In the genomic region with DNA sequence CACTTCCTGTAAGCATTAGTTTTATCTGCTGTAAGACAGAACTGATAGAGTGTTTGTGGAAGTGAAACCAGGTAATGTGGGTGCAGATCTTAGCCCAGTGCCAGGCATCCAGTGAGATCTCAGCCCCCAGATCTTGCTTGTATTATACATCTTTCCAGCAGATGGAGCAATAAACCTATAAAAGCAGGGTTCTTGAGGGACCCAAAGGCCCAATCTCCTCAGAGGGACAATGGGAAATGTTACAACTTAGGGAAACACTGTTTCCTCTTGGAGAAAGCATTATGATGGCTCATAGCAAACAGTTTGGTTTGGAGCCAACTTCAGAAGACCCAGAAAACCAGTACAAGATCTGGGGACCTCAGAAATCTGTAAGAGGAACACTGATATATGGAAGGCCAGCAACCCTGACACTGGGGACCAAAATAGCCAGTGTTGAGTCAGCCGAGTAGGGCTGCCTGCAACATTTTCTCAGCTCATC, we compare ENCODE assay signal across 7 cellular contexts.
DNase-seq lines count a peak whose midpoint lies in the region; ATAC-seq, FAIRE-seq and TF ChIP-seq lines count a peak whose summit lies in the region.

No MANE protein-coding gene starts in this region.

- peak overlapping the region; percentile 92 for H2BK120ac ChIP-seq in IMR-90 (ENCODE audit: low read depth, low read length)

- peak overlapping the region; percentile 82 for H3K4ac ChIP-seq in IMR-90 (ENCODE audit: low read depth, low read length)

- in situ Hi-C loops in IMR-90 (cut with MboI; ENCODE audit: low sequenced_read_pairs): loop anchor here (5.0 to 10.0 kb wide), 4 partner anchors 51 to 836 kb away; no protein-coding TSS in a partner anchor

- H3K14ac ChIP-seq in IMR-90 (replicated peaks; ENCODE audit: low read depth, low read length): peak overlapping the region; percentile 73

- H3K27me3 ChIP-seq in GM23338 (ENCODE audit: insufficient read depth) (no peaks in the 10 kb centered on the region), IMR-90 (ENCODE audit: control insufficient read depth, insufficient read depth, low read length) (no peaks in the 10 kb centered on the region)

- dilution Hi-C loops in IMR-90 (cut with HindIII; ENCODE audit: low sequenced_read_pairs, unreplicated experiment): no loop called here

- WGBS in IMR-90 (ENCODE audit: extremely low coverage in 2 of 2, insufficient read length in 1 of 2), 2 experiments: no CpG with 5 or more reads among the region's 1 CpG

- no peak overlapping the region for H3K4me3 ChIP-seq in GM12875 (ENCODE audit: low read depth, low read length)
- no peak overlapping the region for H3K4me3 ChIP-seq in GM23338
- no peak overlapping the region for H3K4me3 ChIP-seq in IMR-90 (ENCODE audit: insufficient read depth, low read depth, low read length)

- CTCF ChIA-PET in IMR-90 (lab: Yijun Ruan, JAX): interaction anchor here (0.7 to 2.9 kb wide), 12 partner anchors 9 to 835 kb away, joined by 3 to 27 read pairs (median 4); no protein-coding TSS in a partner anchor

- H3K79me2 ChIP-seq in GM23338 (replicated peaks; ENCODE audit: insufficient read depth): no peaks in the 10 kb centered on the region

- TF ChIP-seq POLR2A in IMR-90 (IDR thresholded peaks at IDR 0.05; ENCODE audit: low read depth, low read length): no peak

- H3K23ac ChIP-seq in IMR-90 (ENCODE audit: low read depth, low read length): peak overlapping the region; percentile 75

- no peaks in the 10 kb centered on the region for H3K9me2 ChIP-seq in GM23338 (ENCODE audit: insufficient read depth)

- H3K9me3 ChIP-seq in IMR-90 (ENCODE audit: control insufficient read depth, insufficient read depth, low read length): no peaks in the 10 kb centered on the region

- POLR2A ChIA-PET in IMR-90 (lab: Charles Lee; ENCODE audit: unreplicated experiment): interaction anchor here (0.6 to 1.2 kb wide), 2 partner anchors 54 to 833 kb away, joined by 3 to 24 read pairs; no protein-coding TSS in a partner anchor

- H3K9me1 ChIP-seq in IMR-90 (ENCODE audit: insufficient read depth, low read length): peaks cover 13% of the 10 kb centered on the region

- H3K36me3 Mint-ChIP-seq in GM23338 (ENCODE audit: low read depth): no peaks in the 10 kb centered on the region
- H3K36me3 Mint-ChIP-seq in endothelial cell (ENCODE audit: low read depth, unreplicated experiment): no peaks in the 10 kb centered on the region

- peak overlapping the region; percentile 76 for H4K91ac ChIP-seq in IMR-90 (ENCODE audit: insufficient read depth, low read depth, low read length)

- peak overlapping the region; percentile 97 for H3K18ac ChIP-seq in IMR-90 (ENCODE audit: low read depth, low read length)

- H3K4me1 Mint-ChIP-seq in GM23338: peaks cover 3% of the 10 kb centered on the region; the same call in 1 of the 3 replicates
- peaks cover 6% of the 10 kb centered on the region for H3K4me1 Mint-ChIP-seq in endothelial cell (ENCODE audit: unreplicated experiment)

- DNase-seq in GM23338 (ENCODE audit: low spot score) (peak; percentile 84), IMR-90 (peak; percentile 81), RCC 7860 (ENCODE audit: low spot score) (peak; percentile 33), endothelial cell (ENCODE audit: low spot score) (peak; percentile 31), midbrain (lab: John Stamatoyannopoulos, UW) (peak; percentile 81), mesenteric fat pad (ENCODE audit: low spot score) (no peak)

- H3K9ac ChIP-seq in IMR-90 (ENCODE audit: low read depth, low read length): peak overlapping the region; percentile 4; the same call in 1 of the 2 replicates

- peak overlapping the region; percentile 76; the same call in 1 of the 2 replicates for H2AFZ ChIP-seq in GM23338
- H2AFZ ChIP-seq in IMR-90 (replicated peaks; ENCODE audit: low read length, poor library complexity): peak overlapping the region; percentile 72

- TF ChIP-seq CTCF in GM12875 (IDR thresholded peaks at IDR 0.05; ENCODE audit: borderline replicate concordance, insufficient read depth, low read depth, low read length) (peak; percentile 36; the same call in 1 of the 2 replicates), GM23338 (conservative IDR thresholded peaks at IDR 0.05; ENCODE audit: low read depth in 2 of 2) (peak; percentile 71 to 89), IMR-90 (conservative IDR thresholded peaks at IDR 0.05; ENCODE audit: low read depth, low read length) (peak; percentile 81), endothelial cell (IDR thresholded peaks at IDR 0.05; ENCODE audit: unreplicated experiment) (no peak)

- no peak for FAIRE-seq in RCC 7860 (lab: Jason Lieb, UNC)

- no peaks in the 10 kb centered on the region for H3K9me3 Mint-ChIP-seq in GM23338
- no peaks in the 10 kb centered on the region for H3K9me3 Mint-ChIP-seq in endothelial cell (ENCODE audit: unreplicated experiment)

- 0 out of 2 replicates have a peak overlapping the region, but pooled peaks have one; percentile 14 for H3K27ac Mint-ChIP-seq in GM23338
- no peak overlapping the region for H3K27ac Mint-ChIP-seq in endothelial cell (ENCODE audit: unreplicated experiment)

- peak overlapping the region; percentile 91 for H4K5ac ChIP-seq in IMR-90 (ENCODE audit: low read depth, low read length)

- H2BK20ac ChIP-seq in IMR-90 (ENCODE audit: low read depth, low read length): peak overlapping the region; percentile 97

- H3K4me3 Mint-ChIP-seq in GM23338: no peak overlapping the region
- H3K4me3 Mint-ChIP-seq in endothelial cell (ENCODE audit: unreplicated experiment): no peak overlapping the region

- H3K4me1 ChIP-seq in GM23338 (ENCODE audit: insufficient read depth) (0 out of 2 replicates have a peak, but pooled peaks cover 4% of the 10 kb centered on the region), IMR-90 (ENCODE audit: control insufficient read depth, insufficient read depth, low read length) (peaks cover 22% of the 10 kb centered on the region)

- H2AK9ac ChIP-seq in IMR-90 (replicated peaks; ENCODE audit: low read depth, low read length, poor library complexity): no peak overlapping the region

- no peaks in the 10 kb centered on the region for H3F3A ChIP-seq in GM23338 (replicated peaks; ENCODE audit: low read depth)

- no peak overlapping the region for H3K4me2 ChIP-seq in GM23338
- no peak overlapping the region for H3K4me2 ChIP-seq in IMR-90 (ENCODE audit: low read depth, low read length)

- peaks cover 2% of the 10 kb centered on the region for H3K27me3 Mint-ChIP-seq in GM23338 (ENCODE audit: insufficient read depth, low read depth, poor library complexity)
- no peaks in the 10 kb centered on the region for H3K27me3 Mint-ChIP-seq in endothelial cell (ENCODE audit: unreplicated experiment)

- peaks cover 0 to 4% of the 10 kb centered on the region in 2 experiments; a peak in 2 of 4 replicates for H3K79me1 ChIP-seq in IMR-90 (ENCODE audit: low read depth in 1 of 2, low read length in 2 of 2)

- intact Hi-C loops in IMR-90 (cut with micrococcal nuclease): loop anchor here (1.0 to 5.0 kb wide), 9 partner anchors 54 to 914 kb away; no protein-coding TSS in a partner anchor

- H4K20me1 ChIP-seq in GM23338 (replicated peaks; ENCODE audit: insufficient read depth) (no peaks in the 10 kb centered on the region), IMR-90 (ENCODE audit: insufficient read depth, low read length) (no peaks in the 10 kb centered on the region)

- peak overlapping the region; percentile 47 for H3K56ac ChIP-seq in IMR-90 (ENCODE audit: extremely low read depth, insufficient read depth, low read length)

- H3K27ac ChIP-seq in GM23338 (ENCODE audit: low read depth) (no peak overlapping the region), IMR-90 (ENCODE audit: insufficient read depth, low read length) (peak overlapping the region; percentile 64)

- no TSS peak for BruUV-seq in IMR-90 (replicated peaks; lab: Mats Ljungman, UMichigan)

- H2BK15ac ChIP-seq in IMR-90 (ENCODE audit: low read depth, low read length): peak overlapping the region; percentile 91

- peak; percentile 89 for TF ChIP-seq RAD21 in IMR-90 (IDR thresholded peaks at IDR 0.05; ENCODE audit: low read length)

- H3K36me3 ChIP-seq in GM23338 (ENCODE audit: insufficient read depth) (no peaks in the 10 kb centered on the region), IMR-90 (ENCODE audit: control insufficient read depth, insufficient read depth, low read length) (no peaks in the 10 kb centered on the region)

- ATAC-seq in GM23338 (peak; percentile 99), IMR-90 (ENCODE audit: low read depth) (peak; percentile 83)

- H2BK5ac ChIP-seq in IMR-90 (ENCODE audit: low read depth, low read length, poor library complexity, severe bottlenecking): peak overlapping the region; percentile 89

- H4K8ac ChIP-seq in IMR-90 (ENCODE audit: low read depth in 2 of 2, low read length in 2 of 2): peak overlapping the region; percentile 77 to 94

- peak overlapping the region; percentile 11; the same call in 1 of the 2 replicates for H2AK5ac ChIP-seq in IMR-90 (ENCODE audit: low read depth, low read length)

TF ChIP-seq in GM23338, 12 proteins besides CTCF, POLR2A, EP300 and RAD21 (continues in another document):
- TF ChIP-seq STAT1 (IDR thresholded peaks at IDR 0.05; ENCODE audit: unreplicated experiment) (no peak), NANOG (IDR thresholded peaks at IDR 0.05; ENCODE audit: borderline replicate concordance) (no peak), EZH2 (IDR thresholded peaks at IDR 0.05; ENCODE audit: low read depth, unreplicated experiment) (no peak)

TF ChIP-seq in IMR-90, 13 proteins besides CTCF, POLR2A, EP300 and RAD21:
- peak; percentile 92 for TF ChIP-seq SMC3 (IDR thresholded peaks at IDR 0.05; ENCODE audit: low read depth, low read length)
- TF ChIP-seq FOS (IDR thresholded peaks at IDR 0.05; ENCODE audit: low read depth, low read length): no peak
